Comparison of ENCODE assay signal across 1 cellular context in genomic region chr19:2129486-2129885, GRCh38.
A peak's percentile ranks its signal among the peaks of the same experiment; 100 is the strongest.
TF ChIP-seq lines count a peak whose summit lies in the region.

No MANE protein-coding gene starts in this region.

TF ChIP-seq in K562, 482 proteins besides CTCF, POLR2A, EP300 and RAD21:
- TF ChIP-seq POLR2G (IDR thresholded peaks at IDR 0.05; ENCODE audit: low read depth, low read length) (peak; percentile 40; the same call in 1 of the 2 replicates), CCNT2 (IDR thresholded peaks at IDR 0.05; ENCODE audit: borderline replicate concordance, extremely low read depth, insufficient read length, low read depth, low read length) (no peak), PATZ1 (CRISPR knock-in tag; IDR thresholded peaks at IDR 0.05; ENCODE audit: borderline replicate concordance) (no peak), PHF21A (IDR thresholded peaks at IDR 0.05; ENCODE audit: borderline replicate concordance, low read depth) (no peak)
- TF ChIP-seq, protein P1, sequence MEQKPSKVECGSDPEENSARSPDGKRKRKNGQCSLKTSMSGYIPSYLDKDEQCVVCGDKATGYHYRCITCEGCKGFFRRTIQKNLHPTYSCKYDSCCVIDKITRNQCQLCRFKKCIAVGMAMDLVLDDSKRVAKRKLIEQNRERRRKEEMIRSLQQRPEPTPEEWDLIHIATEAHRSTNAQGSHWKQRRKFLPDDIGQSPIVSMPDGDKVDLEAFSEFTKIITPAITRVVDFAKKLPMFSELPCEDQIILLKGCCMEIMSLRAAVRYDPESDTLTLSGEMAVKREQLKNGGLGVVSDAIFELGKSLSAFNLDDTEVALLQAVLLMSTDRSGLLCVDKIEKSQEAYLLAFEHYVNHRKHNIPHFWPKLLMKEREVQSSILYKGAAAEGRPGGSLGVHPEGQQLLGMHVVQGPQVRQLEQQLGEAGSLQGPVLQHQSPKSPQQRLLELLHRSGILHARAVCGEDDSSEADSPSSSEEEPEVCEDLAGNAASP (IDR thresholded peaks at IDR 0.05) = no peak
- TF ChIP-seq, protein P2, sequence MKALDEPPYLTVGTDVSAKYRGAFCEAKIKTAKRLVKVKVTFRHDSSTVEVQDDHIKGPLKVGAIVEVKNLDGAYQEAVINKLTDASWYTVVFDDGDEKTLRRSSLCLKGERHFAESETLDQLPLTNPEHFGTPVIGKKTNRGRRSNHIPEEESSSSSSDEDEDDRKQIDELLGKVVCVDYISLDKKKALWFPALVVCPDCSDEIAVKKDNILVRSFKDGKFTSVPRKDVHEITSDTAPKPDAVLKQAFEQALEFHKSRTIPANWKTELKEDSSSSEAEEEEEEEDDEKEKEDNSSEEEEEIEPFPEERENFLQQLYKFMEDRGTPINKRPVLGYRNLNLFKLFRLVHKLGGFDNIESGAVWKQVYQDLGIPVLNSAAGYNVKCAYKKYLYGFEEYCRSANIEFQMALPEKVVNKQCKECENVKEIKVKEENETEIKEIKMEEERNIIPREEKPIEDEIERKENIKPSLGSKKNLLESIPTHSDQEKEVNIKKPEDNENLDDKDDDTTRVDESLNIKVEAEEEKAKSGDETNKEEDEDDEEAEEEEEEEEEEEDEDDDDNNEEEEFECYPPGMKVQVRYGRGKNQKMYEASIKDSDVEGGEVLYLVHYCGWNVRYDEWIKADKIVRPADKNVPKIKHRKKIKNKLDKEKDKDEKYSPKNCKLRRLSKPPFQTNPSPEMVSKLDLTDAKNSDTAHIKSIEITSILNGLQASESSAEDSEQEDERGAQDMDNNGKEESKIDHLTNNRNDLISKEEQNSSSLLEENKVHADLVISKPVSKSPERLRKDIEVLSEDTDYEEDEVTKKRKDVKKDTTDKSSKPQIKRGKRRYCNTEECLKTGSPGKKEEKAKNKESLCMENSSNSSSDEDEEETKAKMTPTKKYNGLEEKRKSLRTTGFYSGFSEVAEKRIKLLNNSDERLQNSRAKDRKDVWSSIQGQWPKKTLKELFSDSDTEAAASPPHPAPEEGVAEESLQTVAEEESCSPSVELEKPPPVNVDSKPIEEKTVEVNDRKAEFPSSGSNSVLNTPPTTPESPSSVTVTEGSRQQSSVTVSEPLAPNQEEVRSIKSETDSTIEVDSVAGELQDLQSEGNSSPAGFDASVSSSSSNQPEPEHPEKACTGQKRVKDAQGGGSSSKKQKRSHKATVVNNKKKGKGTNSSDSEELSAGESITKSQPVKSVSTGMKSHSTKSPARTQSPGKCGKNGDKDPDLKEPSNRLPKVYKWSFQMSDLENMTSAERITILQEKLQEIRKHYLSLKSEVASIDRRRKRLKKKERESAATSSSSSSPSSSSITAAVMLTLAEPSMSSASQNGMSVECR (CRISPR knock-in tag; IDR thresholded peaks at IDR 0.05) = no peak
